1 cellular context compared by ENCODE assay signal in genomic region chr1:220726634-220727033, GRCh38.
TF ChIP-seq lines count a peak whose summit lies in the region.

No MANE protein-coding gene starts in this region.

TF ChIP-seq in HCT116, 20 proteins besides CTCF, POLR2A, EP300 and RAD21:
- TF ChIP-seq EZH2phosphoT487 (IDR thresholded peaks at IDR 0.05; ENCODE audit: borderline replicate concordance) (no peak), SIN3A (IDR thresholded peaks at IDR 0.05; ENCODE audit: low read depth) (no peak), YY1 (IDR thresholded peaks at IDR 0.05; ENCODE audit: extremely low read depth, insufficient replicate concordance, low read depth, low read length) (no peak)
